14 cellular contexts compared by ENCODE assay signal in genomic region chr13:110419391-110419791, GRCh38.
DNase-seq lines count a peak whose midpoint lies in the region; ATAC-seq and TF ChIP-seq lines count a peak whose summit lies in the region.
"Had no signal": no experiment of that assay in that cellular context is flagged by ENCODE, and none has a peak within 500 bp of the region (broad histone marks: within the 10 kb centered on the region; RNA-seq: fewer than 3 reads in every experiment).

No MANE protein-coding gene starts in this region.

- peak overlapping the region; percentile 49 to 75 (median 70) for H3K27ac ChIP-seq in gastrocnemius medialis

- ATAC-seq in GM18870 (IDR thresholded peaks at IDR 0.05; ENCODE audit: unreplicated experiment) (peak; percentile 64), HG03342 (IDR thresholded peaks at IDR 0.05; ENCODE audit: unreplicated experiment) (peak; percentile 60), gastrocnemius medialis (no peak), GM18868 (IDR thresholded peaks at IDR 0.05; ENCODE audit: unreplicated experiment) (no peak), GM19328 (IDR thresholded peaks at IDR 0.05; ENCODE audit: unreplicated experiment) (no peak)

- no peak for TF ChIP-seq POLR2A in gastrocnemius medialis (IDR thresholded peaks at IDR 0.05)

- peaks cover 73% of the 10 kb centered on the region for H3K36me3 Mint-ChIP-seq in endothelial cell (ENCODE audit: low read depth, unreplicated experiment)

- H3K27me3 ChIP-seq in gastrocnemius medialis: no peaks in the 10 kb centered on the region

- peaks cover 85% of the 10 kb centered on the region for H3K4me1 Mint-ChIP-seq in endothelial cell (ENCODE audit: unreplicated experiment)

- in situ Hi-C loops in gastrocnemius medialis (cut with MboI; ENCODE audit: low sequenced_read_pairs in 4 of 4): loop anchor here in 3 of 4 donors (10.0 to 25.0 kb wide), 3 partner anchors 115 to 195 kb away; partner anchors contain the start of genes COL4A1 (in 1 of the 3) and COL4A2 (in 1 of the 3)

- H3K36me3 ChIP-seq in gastrocnemius medialis: no peaks in the 10 kb centered on the region

- H3K4me1 ChIP-seq in gastrocnemius medialis: peaks cover 28 to 35% of the 10 kb centered on the region in 2 donors

- intact Hi-C loops in gastrocnemius medialis (cut with DNase I; ENCODE audit: low total_unique reads): loop anchor here (10.0 kb wide), 1 partner anchor 295 kb away; the partner anchor contains the start of gene ING1

- DNase-seq in endothelial cell (ENCODE audit: low spot score): no peak
- DNase-seq in gastrocnemius medialis: no peak
- no peak for DNase-seq in activated CD8-positive, alpha-beta memory T cell treated with anti-CD3 and anti-CD28 coated beads for 24 hours
- no peak for DNase-seq in cerebellar nuclear complex (lab: John Stamatoyannopoulos, UW)
- DNase-seq: activated CD4-positive, alpha-beta T cell treated with anti-CD3 and anti-CD28 coated beads for 1 hour; C1 segment of cervical spinal cord; mesendoderm; NCI-H526 treated with DMSO at 0.1 percent for 48 hours; SK-N-SH had no signal

- no peak for TF ChIP-seq CTCF in endothelial cell (IDR thresholded peaks at IDR 0.05; ENCODE audit: unreplicated experiment)
- TF ChIP-seq CTCF in gastrocnemius medialis (IDR thresholded peaks at IDR 0.05 in 4 of 5, conservative IDR thresholded peaks at IDR 0.05 in 1 of 5): no peak

- H3K9me3 ChIP-seq in gastrocnemius medialis: no peaks in the 10 kb centered on the region
- H3K9me3 ChIP-seq: SK-N-SH had no signal

- no peak overlapping the region for H3K4me3 ChIP-seq in gastrocnemius medialis

- peak overlapping the region; percentile 83 for H3K4me3 Mint-ChIP-seq in endothelial cell (ENCODE audit: unreplicated experiment)

- peaks cover 18% of the 10 kb centered on the region for H3K27me3 Mint-ChIP-seq in endothelial cell (ENCODE audit: unreplicated experiment)

- H3K9me3 Mint-ChIP-seq in endothelial cell (ENCODE audit: unreplicated experiment): no peaks in the 10 kb centered on the region
- H3K9me3 Mint-ChIP-seq: activated T-helper 2 cell treated with anti-CD3 and anti-CD28 coated beads, Interferon-gamma antibody, Interleukin-2, Interleukin-4, amounts not matched to agents 10 μg/mL and 5 μg/mL and 100 μg/mL, durations not matched to agents 14 hours and 24 hours and 36 hours had no signal

- H3K27ac Mint-ChIP-seq in endothelial cell (ENCODE audit: unreplicated experiment): peak overlapping the region; percentile 94
- H3K27ac Mint-ChIP-seq: activated T-helper 2 cell treated with anti-CD3 and anti-CD28 coated beads, Interferon-gamma antibody, Interleukin-2, Interleukin-4, amounts not matched to agents 10 μg/mL and 5 μg/mL and 100 μg/mL, durations not matched to agents 14 hours and 24 hours and 36 hours had no signal

Comparison
In these comparisons a context has a peak if more than half of its experiments do, and no peak if none do; other contexts are left out.
1. ATAC-seq: peak in GM18870 (single experiment) and HG03342 (single experiment); none in gastrocnemius medialis (0 of 2), GM18868 (single experiment) and GM19328 (single experiment).